In the genomic region with DNA sequence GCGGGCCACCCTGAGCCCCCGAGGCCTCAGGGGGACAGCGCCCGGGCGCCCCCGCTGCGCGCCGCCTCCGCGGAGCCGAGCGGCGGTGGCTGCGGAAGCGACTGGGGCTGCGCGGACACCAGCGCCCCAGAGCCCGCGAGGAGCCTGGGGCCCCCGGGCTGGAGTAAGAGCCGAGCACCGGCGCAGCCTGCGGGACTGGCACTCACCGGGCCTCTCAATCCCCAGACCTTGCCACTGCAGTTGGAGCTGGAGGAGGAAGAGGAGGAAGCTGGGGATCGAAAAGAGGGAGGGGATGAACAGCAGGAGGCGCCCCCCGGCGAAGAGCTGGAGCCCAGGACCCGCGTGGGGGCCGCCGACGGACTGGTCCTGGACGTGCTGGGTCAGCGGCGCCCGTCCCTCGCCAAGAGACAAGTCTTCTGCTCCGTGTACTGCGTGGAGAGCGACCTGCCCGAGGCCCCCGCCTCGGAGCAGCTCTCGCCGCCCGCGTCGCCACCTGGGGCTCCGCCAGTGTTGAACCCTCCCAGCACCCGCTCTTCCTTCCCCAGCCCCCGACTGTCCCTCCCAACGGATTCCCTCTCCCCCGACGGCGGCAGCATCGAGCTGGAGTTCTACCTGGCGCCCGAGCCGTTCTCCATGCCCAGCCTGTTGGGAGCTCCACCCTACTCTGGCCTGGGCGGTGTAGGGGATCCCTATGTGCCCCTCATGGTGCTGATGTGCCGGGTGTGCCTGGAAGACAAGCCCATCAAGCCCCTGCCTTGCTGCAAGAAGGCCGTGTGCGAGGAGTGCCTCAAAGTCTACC, we compare ENCODE assay signal across 8 cellular contexts. TPM values are rescaled to one million over a fixed set of nuclear protein-coding genes. Genes with fewer than 3 reads are reported as not detected.
DNase-seq lines count a peak whose midpoint lies in the region; ATAC-seq, FAIRE-seq and TF ChIP-seq lines count a peak whose summit lies in the region.

No MANE protein-coding gene starts in this region.

- no peaks in the 10 kb centered on the region for H3K9me3 ChIP-seq in SJSA1 (replicated peaks)
- no peaks in the 10 kb centered on the region for H3K9me3 ChIP-seq in endothelial cell of umbilical vein (replicated peaks; ENCODE audit: control insufficient read depth, insufficient read depth, low read length)
- no peaks in the 10 kb centered on the region for H3K9me3 ChIP-seq in suprapubic skin

- intact Hi-C loops in endothelial cell of umbilical vein (cut with micrococcal nuclease), result loop anchor here (1.0 to 2.0 kb wide), 2 partner anchors 151 to 338 kb away; partner anchors contain the start of gene HDDC2

- H3K27me3 ChIP-seq in SJSA1 (replicated peaks), result no peaks in the 10 kb centered on the region
- no peaks in the 10 kb centered on the region for H3K27me3 ChIP-seq in endothelial cell of umbilical vein (ENCODE audit: control insufficient read depth in 2 of 2, insufficient read depth in 2 of 2, low read length in 2 of 2)
- H3K27me3 ChIP-seq in suprapubic skin, result no peaks in the 10 kb centered on the region

- H3K36me3 ChIP-seq in SJSA1 (peaks cover 39% of the 10 kb centered on the region), endothelial cell of umbilical vein (ENCODE audit: control insufficient read depth in 2 of 2, extremely low read depth in 1 of 2, insufficient read depth in 2 of 2, low read length in 2 of 2) (no peaks in the 10 kb centered on the region), suprapubic skin (no peaks in the 10 kb centered on the region)

- TF ChIP-seq EP300 in suprapubic skin (IDR thresholded peaks at IDR 0.05), result no peak

- no peak for FAIRE-seq in endothelial cell of umbilical vein (lab: Jason Lieb, UNC)

- CTCF ChIA-PET in endothelial cell of umbilical vein (lab: Charles Lee), result interaction anchor here (1.2 to 2.8 kb wide), 8 partner anchors 10 to 150 kb away, joined by 3 to 36 read pairs (median 4); no protein-coding TSS in a partner anchor

- H3K27ac ChIP-seq in SJSA1, result peak overlapping the region; percentile 78
- peak overlapping the region; percentile 69 for H3K27ac ChIP-seq in endothelial cell of umbilical vein (ENCODE audit: insufficient read depth, low read depth, low read length)
- H3K27ac ChIP-seq in suprapubic skin, result peak overlapping the region; percentile 95

- H2AFZ ChIP-seq in endothelial cell of umbilical vein (ENCODE audit: low read depth, low read length), result peak overlapping the region; percentile 53

- H3K9ac ChIP-seq in endothelial cell of umbilical vein (replicated peaks; ENCODE audit: extremely low read depth, insufficient read depth, low read length), result peak overlapping the region; percentile 85

- dilution Hi-C loops in endothelial cell of umbilical vein (cut with MboI; ENCODE audit: extremely low pct_ligation_motif_present, low sequenced_read_pairs), result no loop called here

- TF ChIP-seq POLR2A in endothelial cell of umbilical vein (IDR thresholded peaks at IDR 0.05; ENCODE audit: low read depth, low read length), result no peak
- TF ChIP-seq POLR2A in suprapubic skin (IDR thresholded peaks at IDR 0.05), result no peak

- H3K4me2 ChIP-seq in endothelial cell of umbilical vein (ENCODE audit: insufficient read depth, low read length), result peak overlapping the region; percentile 91

- no TSS peak for BruUV-seq in endothelial cell of umbilical vein (replicated peaks; lab: Mats Ljungman, UMichigan)

- peak; percentile 58 for DNase-seq in COLO668 (lab: John Stamatoyannopoulos, UW; ENCODE audit: unreplicated experiment)
- peak; percentile 28 for DNase-seq in GM20000 (ENCODE audit: low spot score)
- DNase-seq in SJSA1 (ENCODE audit: low read depth in 1 of 2, low spot score in 2 of 2), result peak; percentile 51 to 70
- DNase-seq in endothelial cell of umbilical vein (ENCODE audit: low read depth, low spot score), result peak; percentile 56
- peak; percentile 60 for DNase-seq in medulla oblongata (ENCODE audit: extremely low spot score)
- DNase-seq in suprapubic skin (ENCODE audit: low spot score in 2 of 2), result peak in 1 of 2 donors; percentile 72

- H3K4me1 ChIP-seq in SJSA1 (replicated peaks) (peaks cover 50% of the 10 kb centered on the region), endothelial cell of umbilical vein (ENCODE audit: control insufficient read depth, extremely low read depth, insufficient read depth, low read length) (peaks cover 48% of the 10 kb centered on the region), suprapubic skin (peaks cover 49% of the 10 kb centered on the region)

- ATAC-seq in GM21423 (IDR thresholded peaks at IDR 0.05; ENCODE audit: unreplicated experiment), result no peak
- no peak for ATAC-seq in GM21717 (IDR thresholded peaks at IDR 0.05; ENCODE audit: unreplicated experiment)

- no peaks in the 10 kb centered on the region for H4K20me1 ChIP-seq in endothelial cell of umbilical vein (replicated peaks; ENCODE audit: control insufficient read depth, extremely low read depth, insufficient read depth, low read length)

- POLR2A ChIA-PET in endothelial cell of umbilical vein (lab: Charles Lee), result interaction anchor here (0.5 to 1.4 kb wide), 2 partner anchors 229 to 827 kb away, joined by 3 read pairs; no protein-coding TSS in a partner anchor

- 1% methylated on average over 21 of the region's 67 CpGs for WGBS in suprapubic skin

- H3K4me3 ChIP-seq in SJSA1, result peak overlapping the region; percentile 90
- peak overlapping the region; percentile 75 to 95 (median 93) for H3K4me3 ChIP-seq in endothelial cell of umbilical vein (replicated peaks in 1 of 3; ENCODE audit: insufficient read depth in 1 of 3, low read depth in 1 of 3, low read length in 3 of 3)
- peak overlapping the region; percentile 86 for H3K4me3 ChIP-seq in suprapubic skin

- H3K9me1 ChIP-seq in endothelial cell of umbilical vein (replicated peaks; ENCODE audit: control insufficient read depth, extremely low read depth, insufficient read depth, low read length), result no peaks in the 10 kb centered on the region

- TF ChIP-seq CTCF in GM20000 (IDR thresholded peaks at IDR 0.05; ENCODE audit: extremely low read depth, missing control alignments) (no peak), endothelial cell of umbilical vein (IDR thresholded peaks at IDR 0.05; ENCODE audit: extremely low read depth in 1 of 2, insufficient read depth in 1 of 2, low read depth in 1 of 2, low read length in 2 of 2) (peak in 1 of 2 donors; percentile 29), suprapubic skin (IDR thresholded peaks at IDR 0.05) (no peak)

- H3K79me2 ChIP-seq in endothelial cell of umbilical vein (ENCODE audit: control insufficient read depth, insufficient read depth, low read length), result peaks cover 53% of the 10 kb centered on the region

TF ChIP-seq in endothelial cell of umbilical vein, 7 proteins besides CTCF, POLR2A, EP300 and RAD21:
- TF ChIP-seq POLR2AphosphoS5 (IDR thresholded peaks at IDR 0.05; ENCODE audit: insufficient read depth, low read depth, low read length) (no peak), JUN (IDR thresholded peaks at IDR 0.05; ENCODE audit: borderline replicate concordance, insufficient read depth, insufficient read length, low read depth) (no peak), MYC (IDR thresholded peaks at IDR 0.05; ENCODE audit: low read depth, low read length) (no peak), EZH2 (IDR thresholded peaks at IDR 0.05; ENCODE audit: borderline replicate concordance, low read depth, low read length, severe bottlenecking) (no peak), GATA2 (IDR thresholded peaks at IDR 0.05; ENCODE audit: insufficient read depth, insufficient read length, low read depth, low read length) (no peak), FOS (IDR thresholded peaks at IDR 0.05; ENCODE audit: borderline replicate concordance, insufficient read depth, low read length) (no peak)
- TF ChIP-seq, protein P1, sequence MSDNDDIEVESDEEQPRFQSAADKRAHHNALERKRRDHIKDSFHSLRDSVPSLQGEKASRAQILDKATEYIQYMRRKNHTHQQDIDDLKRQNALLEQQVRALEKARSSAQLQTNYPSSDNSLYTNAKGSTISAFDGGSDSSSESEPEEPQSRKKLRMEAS (IDR thresholded peaks at IDR 0.05; ENCODE audit: insufficient read depth, insufficient read length), result no peak
TF ChIP-seq in endothelial cell of umbilical vein: peak in this region for 0.

RNA-seq across cellular contexts. Expression of gene RNF217, which starts 0.6 kb away (rescaled TPM):
- 14.8 and 16.8 TPM in 2 replicates for total RNA-seq in SJSA1 (2014; rRNA removed; shearing (Covaris generic))
- total RNA-seq in endothelial cell of umbilical vein, result 32.5 and 33.1 TPM in 2 replicates
- polyA plus RNA-seq in endothelial cell of umbilical vein, result 8.2 and 8.8 TPM in 2 replicates
- 7.0 and 10.4 TPM in 2 replicates for polyA plus RNA-seq in endothelial cell of umbilical vein (2011; cell fraction: cytosol; rRNA removed)
- polyA plus RNA-seq in endothelial cell of umbilical vein (2011; cell fraction: nucleus; rRNA removed), result 57.0 and 62.7 TPM in 2 replicates
- polyA plus RNA-seq in endothelial cell of umbilical vein (2012), result 9.2 and 10.5 TPM in 2 replicates
- polyA minus RNA-seq in endothelial cell of umbilical vein, result 33.3 and 42.5 TPM in 2 replicates
- 15.2 TPM for polyA minus RNA-seq in endothelial cell of umbilical vein (2011; cell fraction: cytosol; rRNA and poly(A)+ RNA removed)
- 71.6 and 85.4 TPM in 2 replicates for polyA minus RNA-seq in endothelial cell of umbilical vein (2011; cell fraction: nucleus; rRNA and poly(A)+ RNA removed)
- 10 to 100 TPM; 32.3 to 55.1 (median 43.3) TPM for total RNA-seq in suprapubic skin
